8 cellular contexts compared by ENCODE assay signal in genomic region chr2:63049291-63050185, GRCh38. TPM values are rescaled to one million over a fixed set of nuclear protein-coding genes. Genes with fewer than 3 reads are reported as not detected.
DNase-seq lines count a peak whose midpoint lies in the region; ATAC-seq, FAIRE-seq and TF ChIP-seq lines count a peak whose summit lies in the region.

No MANE protein-coding gene starts in this region.

- H2BK5ac ChIP-seq in mesendoderm (ENCODE audit: low read length), result no peak overlapping the region

- H2BK15ac ChIP-seq in mesendoderm (replicated peaks; ENCODE audit: low read depth), result no peak overlapping the region

- WGBS in K562 (ENCODE audit: insufficient coverage, low coverage, missing lambda C conversion rate), result 54% methylated on average over 26 of the region's 46 CpGs
- no CpG with 5 or more reads among the region's 46 CpGs for WGBS in mesendoderm (ENCODE audit: extremely low coverage, insufficient coverage, low lambda C conversion rate)

- H3K4me3 ChIP-seq in Karpas-422 (ENCODE audit: low read length) (peak overlapping the region; percentile 75), K562 (peak overlapping the region; percentile 88), mesendoderm (ENCODE audit: low read length) (peak overlapping the region; percentile 33)

- intact Hi-C loops in K562 (cut with micrococcal nuclease), result no loop called here

- no peak overlapping the region for H3K4ac ChIP-seq in mesendoderm (ENCODE audit: low read depth, low read length)

- H3K27ac ChIP-seq in Karpas-422 (ENCODE audit: low read length) (peak overlapping the region; percentile 39; the same call in 1 of the 2 replicates), K562 (ENCODE audit: extremely low read depth, low read depth, low read length) (peak overlapping the region; percentile 85), mesendoderm (ENCODE audit: low read depth, low read length) (no peak overlapping the region)

- peak; percentile 6 for FAIRE-seq in K562 (lab: Jason Lieb, UNC)

- CTCF ChIA-PET in K562 (lab: Yijun Ruan, JAX; ENCODE audit: low intra/inter-chr PET ratio), result no interaction called here

- no peak overlapping the region for H4K5ac ChIP-seq in mesendoderm (ENCODE audit: low read length)

- in situ Hi-C loops in K562 (cut with MboI), result no loop called here

- H3K36me3 ChIP-seq in ES-I3 (ENCODE audit: insufficient read depth, low read length) (no peaks in the 10 kb centered on the region), Karpas-422 (ENCODE audit: insufficient read depth, low read length) (no peaks in the 10 kb centered on the region), K562 (ENCODE audit: control insufficient read depth, insufficient read depth, low read length) (peaks cover 19% of the 10 kb centered on the region; the same call in 2 of the 3 replicates), mesendoderm (ENCODE audit: control insufficient read depth, insufficient read depth, low read length) (no peaks in the 10 kb centered on the region)

- H2BK120ac ChIP-seq in mesendoderm (ENCODE audit: low read depth, low read length), result no peak overlapping the region

- peak overlapping the region; percentile 84 for H4K8ac ChIP-seq in mesendoderm (ENCODE audit: low read depth, low read length)

- peak overlapping the region; percentile 61 for H3K9ac ChIP-seq in ES-I3 (ENCODE audit: low read depth, low read length)
- H3K9ac ChIP-seq in Karpas-422 (ENCODE audit: low read length), result peak overlapping the region; percentile 81
- peak overlapping the region; percentile 82 to 99 for H3K9ac ChIP-seq in K562 (ENCODE audit: insufficient read depth in 1 of 2, low read depth in 2 of 2, low read length in 2 of 2)
- H3K9ac ChIP-seq in mesendoderm (ENCODE audit: low read length), result peak overlapping the region; percentile 82

- DNase-seq in Karpas-422 (no peak), K562 (ENCODE audit: extremely low read depth in 1 of 4, low spot score in 3 of 4) (no peak), mesendoderm (peak; percentile 60), NCI-H226 (no peak), NCI-H2227 (lab: John Stamatoyannopoulos, UW; ENCODE audit: unreplicated experiment) (no peak)

- H3K4me1 ChIP-seq in ES-I3 (ENCODE audit: insufficient read depth, low read length) (peaks cover 21% of the 10 kb centered on the region), Karpas-422 (ENCODE audit: low read length) (peaks cover 17% of the 10 kb centered on the region), K562 (replicated peaks in 1 of 2; ENCODE audit: control insufficient read depth in 2 of 2, insufficient read depth in 2 of 2, low read length in 2 of 2) (peaks cover 2 to 39% of the 10 kb centered on the region in 2 experiments; a peak in 3 of 5 replicates), mesendoderm (ENCODE audit: control insufficient read depth, low read depth, low read length) (peaks cover 9% of the 10 kb centered on the region)

- no peaks in the 10 kb centered on the region for H4K20me1 ChIP-seq in Karpas-422 (ENCODE audit: insufficient read depth, low read depth, low read length)
- H4K20me1 ChIP-seq in K562 (replicated peaks; ENCODE audit: control insufficient read depth, insufficient read depth, low read length), result no peaks in the 10 kb centered on the region

- no peak for TF ChIP-seq CTCF in K562 (IDR thresholded peaks at IDR 0.05 in 2 of 3, conservative IDR thresholded peaks at IDR 0.05 in 1 of 3; ENCODE audit: insufficient read depth in 2 of 3, low read depth in 1 of 3, low read length in 3 of 3)

- TF ChIP-seq EP300 in K562 (IDR thresholded peaks at IDR 0.05; ENCODE audit: low read length), result no peak

- no peak for ATAC-seq in K562
- no peak for ATAC-seq in GM21619 (IDR thresholded peaks at IDR 0.05; ENCODE audit: unreplicated experiment)
- ATAC-seq in GM18517 (IDR thresholded peaks at IDR 0.05; ENCODE audit: unreplicated experiment), result no peak

- H3K9me2 ChIP-seq in Karpas-422 (replicated peaks; ENCODE audit: insufficient read depth, low read length), result no peaks in the 10 kb centered on the region

- H3K9me1 ChIP-seq in K562 (ENCODE audit: control insufficient read depth, insufficient read depth, low read length), result no peaks in the 10 kb centered on the region

- H2AK5ac ChIP-seq in mesendoderm (ENCODE audit: low read length), result no peak overlapping the region

- no TSS peak for BruUV-seq in K562 (replicated peaks; lab: Mats Ljungman, UMichigan)

- H3K18ac ChIP-seq in mesendoderm (ENCODE audit: low read length), result peak overlapping the region; percentile 20

- H3K23ac ChIP-seq in mesendoderm (ENCODE audit: low read length), result peak overlapping the region; percentile 85

- H3K79me2 ChIP-seq in Karpas-422 (ENCODE audit: low read length) (peaks cover 14% of the 10 kb centered on the region), K562 (ENCODE audit: control insufficient read depth, insufficient read depth, low read length) (peaks cover 12% of the 10 kb centered on the region; the same call in 2 of the 3 replicates), mesendoderm (ENCODE audit: control insufficient read depth, insufficient read depth, low read length) (no peaks in the 10 kb centered on the region)

- peak overlapping the region; percentile 90 for H3K56ac ChIP-seq in mesendoderm (ENCODE audit: low read length)

- TF ChIP-seq POLR2A in K562 (conservative IDR thresholded peaks at IDR 0.05), result no peak

- no peak for TF ChIP-seq RAD21 in K562 (CRISPR knock-in tag; conservative IDR thresholded peaks at IDR 0.05 in 1 of 2, IDR thresholded peaks at IDR 0.05 in 1 of 2)

- peak overlapping the region; percentile 22; the same call in 1 of the 2 replicates for H2AFZ ChIP-seq in Karpas-422 (ENCODE audit: low read length)
- H2AFZ ChIP-seq in K562 (ENCODE audit: low read depth, low read length), result peak overlapping the region; percentile 94

- no peaks in the 10 kb centered on the region for H3K79me1 ChIP-seq in mesendoderm (ENCODE audit: low read length)

- H3K4me2 ChIP-seq in Karpas-422 (ENCODE audit: low read depth, low read length, poor library complexity, severe bottlenecking), result peak overlapping the region; percentile 96
- H3K4me2 ChIP-seq in K562 (ENCODE audit: insufficient read depth, low read length), result peak overlapping the region; percentile 87
- peak overlapping the region; percentile 82 for H3K4me2 ChIP-seq in mesendoderm (ENCODE audit: low read length)

- no peaks in the 10 kb centered on the region for H3K27me3 ChIP-seq in Karpas-422 (ENCODE audit: low read length)
- no peaks in the 10 kb centered on the region for H3K27me3 ChIP-seq in K562 (ENCODE audit: control insufficient read depth in 2 of 2, insufficient read depth in 2 of 2, low read length in 2 of 2)
- H3K27me3 ChIP-seq in mesendoderm (ENCODE audit: insufficient read depth, low read length, poor library complexity), result peaks cover 39% of the 10 kb centered on the region

- POLR2A ChIA-PET in K562 (lab: Yijun Ruan, JAX), result interaction anchor here (0.8 to 1.0 kb wide), 3 partner anchors 9 to 522 kb away, joined by 3 to 5 read pairs (median 4); no protein-coding TSS in a partner anchor

- no peaks in the 10 kb centered on the region for H3K9me3 ChIP-seq in ES-I3 (ENCODE audit: control insufficient read depth, insufficient read depth, low read length)
- H3K9me3 ChIP-seq in Karpas-422 (ENCODE audit: low read length), result no peaks in the 10 kb centered on the region
- peaks cover 5% of the 10 kb centered on the region for H3K9me3 ChIP-seq in K562 (replicated peaks; ENCODE audit: control insufficient read depth, insufficient read depth, low read depth, low read length)

TF ChIP-seq in K562, 482 proteins besides CTCF, POLR2A, EP300 and RAD21 (continues in another document):
- TF ChIP-seq PCBP2 (IDR thresholded peaks at IDR 0.05; ENCODE audit: low read depth, low read length, poor library complexity, severe bottlenecking), result no peak
- no peak for TF ChIP-seq HMG20B (CRISPR knock-in tag; IDR thresholded peaks at IDR 0.05)
- no peak for TF ChIP-seq ZBTB9 (CRISPR knock-in tag; IDR thresholded peaks at IDR 0.05)

RNA-seq across cellular contexts. Expression of gene OTX1, which starts 1.1 kb away (rescaled TPM):
- total RNA-seq in Karpas-422 (2014; rRNA removed; shearing (Covaris generic); ENCODE audit: low replicate concordance), result 1.9 and 6.4 TPM in 2 replicates
- 4.9 and 10.4 TPM in 2 replicates for total RNA-seq in K562 (2011; cell fraction: chromatin; rRNA removed; ENCODE audit: low replicate concordance)
- 13.5 and 18.4 TPM in 2 replicates for total RNA-seq in K562 (2011; cell fraction: nucleolus; rRNA removed)
- 9.4 and 9.8 TPM in 2 replicates for total RNA-seq in K562 (2011; cell fraction: nucleoplasm; rRNA removed)
- 1.4 and 1.8 TPM in 2 replicates for total RNA-seq in K562 (2014; rRNA removed)
- total RNA-seq in K562 (2014; rRNA removed; fragmentation: Illumina TruSeq; extraction: Trizol), result 0.40 and 0.48 TPM in 2 replicates
- total RNA-seq in K562 (2015; rRNA removed; fragmentation: Illumina TruSeq; extraction: Trizol), result 0.58 and 1.1 TPM in 2 replicates
- 6.4 and 7.1 TPM in 2 replicates for total RNA-seq in K562 (2021)
- polyA plus RNA-seq in K562 (2011; rRNA removed), result 0.24 and 0.31 TPM in 2 replicates
- 0.24 and 0.33 TPM in 2 replicates for polyA plus RNA-seq in K562 (2011; cell fraction: cytosol; rRNA removed)
- 4.0 and 5.2 TPM in 2 replicates for polyA plus RNA-seq in K562 (2011; cell fraction: nucleus; rRNA removed)
- 2.7 and 5.2 TPM in 2 replicates for polyA plus RNA-seq in K562 (2012)
- 2.6 and 3.7 TPM in 2 replicates for polyA plus RNA-seq in K562 (2014; fragmentation: Illumina TruSeq; extraction: Trizol)
- under 1 TPM; 0.18 to 0.31 TPM for polyA plus RNA-seq in K562 (2014; fragmentation: Nextera tagmentation; extraction: Ambion mirVana)
- 2.3 and 2.6 TPM in 2 replicates for polyA plus RNA-seq in K562 (2014; rRNA removed)
- 0.33 and 0.77 TPM in 2 replicates for polyA minus RNA-seq in K562 (2011; rRNA and poly(A)+ RNA removed)
- polyA minus RNA-seq in K562 (2011; cell fraction: cytosol; rRNA and poly(A)+ RNA removed), result 1.5 and 2.0 TPM in 2 replicates
- 9.6 and 13.6 TPM in 2 replicates for polyA minus RNA-seq in K562 (2011; cell fraction: nucleus; rRNA and poly(A)+ RNA removed)
- polyA plus RNA-seq in mesendoderm (2013, experiment 1 of 2), result 0.49 TPM
- polyA plus RNA-seq in mesendoderm (2013, experiment 2 of 2), result 0.39 TPM

Comparison
In these comparisons a context has a peak if more than half of its experiments do, and no peak if none do; other contexts are left out.
1. H3K4me3 ChIP-seq: peak in every context shown above with its lines; median percentile 88 in K562; 75 in Karpas-422; 33 in mesendoderm.